Comparison of ENCODE assay signal across 1 cellular context in the genomic region with DNA sequence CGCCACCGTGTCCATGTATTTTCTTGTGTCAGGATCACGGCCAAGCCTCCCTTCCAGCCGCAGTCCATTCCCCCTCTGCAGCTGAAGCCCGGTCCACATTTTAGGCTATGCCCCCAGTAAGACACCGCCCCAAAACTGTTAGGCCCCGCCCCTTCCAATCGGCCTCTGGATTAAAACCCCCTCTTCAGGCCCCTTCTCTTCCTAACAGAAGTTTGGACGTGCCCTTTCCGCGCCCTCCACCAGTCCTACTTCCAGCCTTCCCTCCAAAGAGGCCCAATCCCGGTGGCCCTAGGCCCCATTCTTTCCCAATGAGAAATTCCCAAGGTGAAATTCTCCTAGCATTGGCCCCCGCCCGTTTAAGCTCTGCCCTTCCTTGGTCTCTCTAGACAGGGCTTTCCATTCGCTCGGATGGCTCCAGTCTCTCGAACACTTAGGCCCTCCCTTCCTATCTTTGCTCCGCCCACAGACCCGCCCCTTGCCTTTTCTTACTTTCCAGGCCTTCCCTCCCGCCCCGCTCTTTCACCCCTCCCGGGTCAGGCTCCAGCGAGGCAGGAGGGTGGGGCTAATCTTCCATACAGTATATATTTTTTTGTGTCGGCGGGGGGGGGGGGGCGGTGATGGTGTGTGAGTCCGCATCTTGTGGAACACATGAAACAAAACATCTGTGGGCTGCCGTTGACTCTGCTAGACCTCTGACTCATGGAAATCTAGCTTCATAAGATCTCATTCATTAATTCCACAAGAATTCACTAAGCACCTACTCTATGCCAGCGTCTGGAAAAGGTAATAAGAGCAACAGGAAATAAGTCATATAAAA.
TF ChIP-seq lines count a peak whose summit lies in the region.

No MANE protein-coding gene starts in this region.

TF ChIP-seq in HEK293, 187 proteins besides CTCF, POLR2A, EP300 and RAD21 (continued from another document and continues in another):
- TF ChIP-seq, protein P1, sequence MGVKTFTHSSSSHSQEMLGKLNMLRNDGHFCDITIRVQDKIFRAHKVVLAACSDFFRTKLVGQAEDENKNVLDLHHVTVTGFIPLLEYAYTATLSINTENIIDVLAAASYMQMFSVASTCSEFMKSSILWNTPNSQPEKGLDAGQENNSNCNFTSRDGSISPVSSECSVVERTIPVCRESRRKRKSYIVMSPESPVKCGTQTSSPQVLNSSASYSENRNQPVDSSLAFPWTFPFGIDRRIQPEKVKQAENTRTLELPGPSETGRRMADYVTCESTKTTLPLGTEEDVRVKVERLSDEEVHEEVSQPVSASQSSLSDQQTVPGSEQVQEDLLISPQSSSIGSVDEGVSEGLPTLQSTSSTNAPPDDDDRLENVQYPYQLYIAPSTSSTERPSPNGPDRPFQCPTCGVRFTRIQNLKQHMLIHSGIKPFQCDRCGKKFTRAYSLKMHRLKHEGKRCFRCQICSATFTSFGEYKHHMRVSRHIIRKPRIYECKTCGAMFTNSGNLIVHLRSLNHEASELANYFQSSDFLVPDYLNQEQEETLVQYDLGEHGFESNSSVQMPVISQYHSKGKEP (tag by site-specific recombination; IDR thresholded peaks at IDR 0.05), result no peak; the same call in none of the 2 replicates
- TF ChIP-seq, protein P2, sequence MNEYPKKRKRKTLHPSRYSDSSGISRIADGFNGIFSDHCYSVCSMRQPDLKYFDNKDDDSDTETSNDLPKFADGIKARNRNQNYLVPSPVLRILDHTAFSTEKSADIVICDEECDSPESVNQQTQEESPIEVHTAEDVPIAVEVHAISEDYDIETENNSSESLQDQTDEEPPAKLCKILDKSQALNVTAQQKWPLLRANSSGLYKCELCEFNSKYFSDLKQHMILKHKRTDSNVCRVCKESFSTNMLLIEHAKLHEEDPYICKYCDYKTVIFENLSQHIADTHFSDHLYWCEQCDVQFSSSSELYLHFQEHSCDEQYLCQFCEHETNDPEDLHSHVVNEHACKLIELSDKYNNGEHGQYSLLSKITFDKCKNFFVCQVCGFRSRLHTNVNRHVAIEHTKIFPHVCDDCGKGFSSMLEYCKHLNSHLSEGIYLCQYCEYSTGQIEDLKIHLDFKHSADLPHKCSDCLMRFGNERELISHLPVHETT (tag by site-specific recombination; IDR thresholded peaks at IDR 0.05), result peak; percentile 43; the same call in 1 of the 2 replicates
- TF ChIP-seq ZNF416 (tag by site-specific recombination; IDR thresholded peaks at IDR 0.05), result no peak
- TF ChIP-seq ZFP3 (tag by site-specific recombination; IDR thresholded peaks at IDR 0.05; ENCODE audit: low read depth), result no peak
- no peak for TF ChIP-seq ZNF660 (tag by site-specific recombination; IDR thresholded peaks at IDR 0.05)
- TF ChIP-seq, protein P3, sequence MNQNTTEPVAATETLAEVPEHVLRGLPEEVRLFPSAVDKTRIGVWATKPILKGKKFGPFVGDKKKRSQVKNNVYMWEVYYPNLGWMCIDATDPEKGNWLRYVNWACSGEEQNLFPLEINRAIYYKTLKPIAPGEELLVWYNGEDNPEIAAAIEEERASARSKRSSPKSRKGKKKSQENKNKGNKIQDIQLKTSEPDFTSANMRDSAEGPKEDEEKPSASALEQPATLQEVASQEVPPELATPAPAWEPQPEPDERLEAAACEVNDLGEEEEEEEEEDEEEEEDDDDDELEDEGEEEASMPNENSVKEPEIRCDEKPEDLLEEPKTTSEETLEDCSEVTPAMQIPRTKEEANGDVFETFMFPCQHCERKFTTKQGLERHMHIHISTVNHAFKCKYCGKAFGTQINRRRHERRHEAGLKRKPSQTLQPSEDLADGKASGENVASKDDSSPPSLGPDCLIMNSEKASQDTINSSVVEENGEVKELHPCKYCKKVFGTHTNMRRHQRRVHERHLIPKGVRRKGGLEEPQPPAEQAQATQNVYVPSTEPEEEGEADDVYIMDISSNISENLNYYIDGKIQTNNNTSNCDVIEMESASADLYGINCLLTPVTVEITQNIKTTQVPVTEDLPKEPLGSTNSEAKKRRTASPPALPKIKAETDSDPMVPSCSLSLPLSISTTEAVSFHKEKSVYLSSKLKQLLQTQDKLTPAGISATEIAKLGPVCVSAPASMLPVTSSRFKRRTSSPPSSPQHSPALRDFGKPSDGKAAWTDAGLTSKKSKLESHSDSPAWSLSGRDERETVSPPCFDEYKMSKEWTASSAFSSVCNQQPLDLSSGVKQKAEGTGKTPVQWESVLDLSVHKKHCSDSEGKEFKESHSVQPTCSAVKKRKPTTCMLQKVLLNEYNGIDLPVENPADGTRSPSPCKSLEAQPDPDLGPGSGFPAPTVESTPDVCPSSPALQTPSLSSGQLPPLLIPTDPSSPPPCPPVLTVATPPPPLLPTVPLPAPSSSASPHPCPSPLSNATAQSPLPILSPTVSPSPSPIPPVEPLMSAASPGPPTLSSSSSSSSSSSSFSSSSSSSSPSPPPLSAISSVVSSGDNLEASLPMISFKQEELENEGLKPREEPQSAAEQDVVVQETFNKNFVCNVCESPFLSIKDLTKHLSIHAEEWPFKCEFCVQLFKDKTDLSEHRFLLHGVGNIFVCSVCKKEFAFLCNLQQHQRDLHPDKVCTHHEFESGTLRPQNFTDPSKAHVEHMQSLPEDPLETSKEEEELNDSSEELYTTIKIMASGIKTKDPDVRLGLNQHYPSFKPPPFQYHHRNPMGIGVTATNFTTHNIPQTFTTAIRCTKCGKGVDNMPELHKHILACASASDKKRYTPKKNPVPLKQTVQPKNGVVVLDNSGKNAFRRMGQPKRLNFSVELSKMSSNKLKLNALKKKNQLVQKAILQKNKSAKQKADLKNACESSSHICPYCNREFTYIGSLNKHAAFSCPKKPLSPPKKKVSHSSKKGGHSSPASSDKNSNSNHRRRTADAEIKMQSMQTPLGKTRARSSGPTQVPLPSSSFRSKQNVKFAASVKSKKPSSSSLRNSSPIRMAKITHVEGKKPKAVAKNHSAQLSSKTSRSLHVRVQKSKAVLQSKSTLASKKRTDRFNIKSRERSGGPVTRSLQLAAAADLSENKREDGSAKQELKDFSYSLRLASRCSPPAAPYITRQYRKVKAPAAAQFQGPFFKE (tag by site-specific recombination; IDR thresholded peaks at IDR 0.05; ENCODE audit: borderline replicate concordance), result no peak
- TF ChIP-seq ZNF677 (tag by site-specific recombination; IDR thresholded peaks at IDR 0.05), result no peak
- peak; percentile 43; the same call in 1 of the 2 replicates for TF ChIP-seq KLF8 (tag by site-specific recombination; IDR thresholded peaks at IDR 0.05)
- peak; percentile 87 for TF ChIP-seq SP2 (tag by site-specific recombination; IDR thresholded peaks at IDR 0.05)
- TF ChIP-seq ZNF843 (tag by site-specific recombination; IDR thresholded peaks at IDR 0.05), result no peak
- peak; percentile 70; the same call in 1 of the 2 replicates for TF ChIP-seq KLF1 (tag by site-specific recombination; IDR thresholded peaks at IDR 0.05)
- TF ChIP-seq SCRT1 (tag by site-specific recombination; IDR thresholded peaks at IDR 0.05; ENCODE audit: borderline replicate concordance), result no peak
- no peak for TF ChIP-seq MYNN (tag by site-specific recombination; IDR thresholded peaks at IDR 0.05; ENCODE audit: borderline replicate concordance)
- no peak for TF ChIP-seq ZNF76 (tag by site-specific recombination; IDR thresholded peaks at IDR 0.05; ENCODE audit: borderline replicate concordance, low read depth)
- no peak for TF ChIP-seq ZNF223 (tag by site-specific recombination; IDR thresholded peaks at IDR 0.05)
- TF ChIP-seq ZNF555 (tag by site-specific recombination; conservative IDR thresholded peaks at IDR 0.05), result no peak
- TF ChIP-seq, protein P4, sequence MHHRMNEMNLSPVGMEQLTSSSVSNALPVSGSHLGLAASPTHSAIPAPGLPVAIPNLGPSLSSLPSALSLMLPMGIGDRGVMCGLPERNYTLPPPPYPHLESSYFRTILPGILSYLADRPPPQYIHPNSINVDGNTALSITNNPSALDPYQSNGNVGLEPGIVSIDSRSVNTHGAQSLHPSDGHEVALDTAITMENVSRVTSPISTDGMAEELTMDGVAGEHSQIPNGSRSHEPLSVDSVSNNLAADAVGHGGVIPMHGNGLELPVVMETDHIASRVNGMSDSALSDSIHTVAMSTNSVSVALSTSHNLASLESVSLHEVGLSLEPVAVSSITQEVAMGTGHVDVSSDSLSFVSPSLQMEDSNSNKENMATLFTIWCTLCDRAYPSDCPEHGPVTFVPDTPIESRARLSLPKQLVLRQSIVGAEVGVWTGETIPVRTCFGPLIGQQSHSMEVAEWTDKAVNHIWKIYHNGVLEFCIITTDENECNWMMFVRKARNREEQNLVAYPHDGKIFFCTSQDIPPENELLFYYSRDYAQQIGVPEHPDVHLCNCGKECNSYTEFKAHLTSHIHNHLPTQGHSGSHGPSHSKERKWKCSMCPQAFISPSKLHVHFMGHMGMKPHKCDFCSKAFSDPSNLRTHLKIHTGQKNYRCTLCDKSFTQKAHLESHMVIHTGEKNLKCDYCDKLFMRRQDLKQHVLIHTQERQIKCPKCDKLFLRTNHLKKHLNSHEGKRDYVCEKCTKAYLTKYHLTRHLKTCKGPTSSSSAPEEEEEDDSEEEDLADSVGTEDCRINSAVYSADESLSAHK (tag by site-specific recombination; IDR thresholded peaks at IDR 0.05), result 0 out of 2 replicates have a peak, but pooled peaks have one; percentile 34
- TF ChIP-seq ZNF768 (tag by site-specific recombination; IDR thresholded peaks at IDR 0.05), result no peak
- TF ChIP-seq ZNF426 (tag by site-specific recombination; IDR thresholded peaks at IDR 0.05), result no peak
- TF ChIP-seq ZNF621 (tag by site-specific recombination; IDR thresholded peaks at IDR 0.05), result no peak
- no peak for TF ChIP-seq BCL11A (tag by site-specific recombination; IDR thresholded peaks at IDR 0.05; ENCODE audit: low read depth)
- TF ChIP-seq ZNF571 (tag by site-specific recombination; IDR thresholded peaks at IDR 0.05), result no peak
- TF ChIP-seq ZNF239 (tag by site-specific recombination; IDR thresholded peaks at IDR 0.05), result no peak
- TF ChIP-seq KLF7 (tag by site-specific recombination; IDR thresholded peaks at IDR 0.05; ENCODE audit: borderline replicate concordance), result peak; percentile 49; the same call in 1 of the 2 replicates
- TF ChIP-seq ZNF10 (tag by site-specific recombination; IDR thresholded peaks at IDR 0.05), result peak; percentile 43; the same call in 1 of the 2 replicates
- TF ChIP-seq, protein P5, sequence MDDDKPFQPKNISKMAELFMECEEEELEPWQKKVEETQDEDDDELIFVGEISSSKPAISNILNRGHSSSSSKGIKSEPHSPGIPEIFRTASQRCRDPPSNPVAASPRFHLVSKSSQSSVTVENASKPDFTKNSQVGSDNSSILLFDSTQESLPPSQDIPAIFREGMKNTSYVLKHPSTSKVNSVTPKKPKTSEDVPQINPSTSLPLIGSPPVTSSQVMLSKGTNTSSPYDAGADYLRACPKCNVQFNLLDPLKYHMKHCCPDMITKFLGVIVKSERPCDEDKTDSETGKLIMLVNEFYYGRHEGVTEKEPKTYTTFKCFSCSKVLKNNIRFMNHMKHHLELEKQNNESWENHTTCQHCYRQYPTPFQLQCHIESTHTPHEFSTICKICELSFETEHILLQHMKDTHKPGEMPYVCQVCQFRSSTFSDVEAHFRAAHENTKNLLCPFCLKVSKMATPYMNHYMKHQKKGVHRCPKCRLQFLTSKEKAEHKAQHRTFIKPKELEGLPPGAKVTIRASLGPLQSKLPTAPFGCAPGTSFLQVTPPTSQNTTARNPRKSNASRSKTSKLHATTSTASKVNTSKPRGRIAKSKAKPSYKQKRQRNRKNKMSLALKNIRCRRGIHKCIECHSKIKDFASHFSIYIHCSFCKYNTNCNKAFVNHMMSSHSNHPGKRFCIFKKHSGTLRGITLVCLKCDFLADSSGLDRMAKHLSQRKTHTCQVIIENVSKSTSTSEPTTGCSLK (tag by site-specific recombination; IDR thresholded peaks at IDR 0.05), result no peak
- no peak for TF ChIP-seq ZNF174 (tag by site-specific recombination; IDR thresholded peaks at IDR 0.05)
- TF ChIP-seq, protein P6, sequence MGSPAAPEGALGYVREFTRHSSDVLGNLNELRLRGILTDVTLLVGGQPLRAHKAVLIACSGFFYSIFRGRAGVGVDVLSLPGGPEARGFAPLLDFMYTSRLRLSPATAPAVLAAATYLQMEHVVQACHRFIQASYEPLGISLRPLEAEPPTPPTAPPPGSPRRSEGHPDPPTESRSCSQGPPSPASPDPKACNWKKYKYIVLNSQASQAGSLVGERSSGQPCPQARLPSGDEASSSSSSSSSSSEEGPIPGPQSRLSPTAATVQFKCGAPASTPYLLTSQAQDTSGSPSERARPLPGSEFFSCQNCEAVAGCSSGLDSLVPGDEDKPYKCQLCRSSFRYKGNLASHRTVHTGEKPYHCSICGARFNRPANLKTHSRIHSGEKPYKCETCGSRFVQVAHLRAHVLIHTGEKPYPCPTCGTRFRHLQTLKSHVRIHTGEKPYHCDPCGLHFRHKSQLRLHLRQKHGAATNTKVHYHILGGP (tag by site-specific recombination; IDR thresholded peaks at IDR 0.05), result no peak
- TF ChIP-seq ZNF600 (tag by site-specific recombination; IDR thresholded peaks at IDR 0.05), result no peak
- peak; percentile 80; the same call in 1 of the 2 replicates for TF ChIP-seq ZFP69B (tag by site-specific recombination; IDR thresholded peaks at IDR 0.05)
- TF ChIP-seq ZNF423 (tag by site-specific recombination; IDR thresholded peaks at IDR 0.05), result no peak
- TF ChIP-seq ZNF24 (tag by site-specific recombination; IDR thresholded peaks at IDR 0.05), result peak; percentile 73
- TF ChIP-seq ZNF473 (tag by site-specific recombination; IDR thresholded peaks at IDR 0.05), result no peak
- no peak for TF ChIP-seq ZNF16 (tag by site-specific recombination; IDR thresholded peaks at IDR 0.05; ENCODE audit: low read depth)
- TF ChIP-seq ZFHX2 (tag by site-specific recombination; conservative IDR thresholded peaks at IDR 0.05), result peak; percentile 34
- TF ChIP-seq, protein P7, sequence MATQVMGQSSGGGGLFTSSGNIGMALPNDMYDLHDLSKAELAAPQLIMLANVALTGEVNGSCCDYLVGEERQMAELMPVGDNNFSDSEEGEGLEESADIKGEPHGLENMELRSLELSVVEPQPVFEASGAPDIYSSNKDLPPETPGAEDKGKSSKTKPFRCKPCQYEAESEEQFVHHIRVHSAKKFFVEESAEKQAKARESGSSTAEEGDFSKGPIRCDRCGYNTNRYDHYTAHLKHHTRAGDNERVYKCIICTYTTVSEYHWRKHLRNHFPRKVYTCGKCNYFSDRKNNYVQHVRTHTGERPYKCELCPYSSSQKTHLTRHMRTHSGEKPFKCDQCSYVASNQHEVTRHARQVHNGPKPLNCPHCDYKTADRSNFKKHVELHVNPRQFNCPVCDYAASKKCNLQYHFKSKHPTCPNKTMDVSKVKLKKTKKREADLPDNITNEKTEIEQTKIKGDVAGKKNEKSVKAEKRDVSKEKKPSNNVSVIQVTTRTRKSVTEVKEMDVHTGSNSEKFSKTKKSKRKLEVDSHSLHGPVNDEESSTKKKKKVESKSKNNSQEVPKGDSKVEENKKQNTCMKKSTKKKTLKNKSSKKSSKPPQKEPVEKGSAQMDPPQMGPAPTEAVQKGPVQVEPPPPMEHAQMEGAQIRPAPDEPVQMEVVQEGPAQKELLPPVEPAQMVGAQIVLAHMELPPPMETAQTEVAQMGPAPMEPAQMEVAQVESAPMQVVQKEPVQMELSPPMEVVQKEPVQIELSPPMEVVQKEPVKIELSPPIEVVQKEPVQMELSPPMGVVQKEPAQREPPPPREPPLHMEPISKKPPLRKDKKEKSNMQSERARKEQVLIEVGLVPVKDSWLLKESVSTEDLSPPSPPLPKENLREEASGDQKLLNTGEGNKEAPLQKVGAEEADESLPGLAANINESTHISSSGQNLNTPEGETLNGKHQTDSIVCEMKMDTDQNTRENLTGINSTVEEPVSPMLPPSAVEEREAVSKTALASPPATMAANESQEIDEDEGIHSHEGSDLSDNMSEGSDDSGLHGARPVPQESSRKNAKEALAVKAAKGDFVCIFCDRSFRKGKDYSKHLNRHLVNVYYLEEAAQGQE (tag by site-specific recombination; IDR thresholded peaks at IDR 0.05), result no peak
- no peak for TF ChIP-seq ZNF585B (tag by site-specific recombination; IDR thresholded peaks at IDR 0.05)
